In genomic region chr6:75296811-75297779, GRCh38 we compare ENCODE assay signal across 9 cellular contexts. TPM values are rescaled to one million over a fixed set of nuclear protein-coding genes. Genes with fewer than 3 reads are reported as not detected.
DNase-seq lines count a peak whose midpoint lies in the region; ATAC-seq, FAIRE-seq and TF ChIP-seq lines count a peak whose summit lies in the region.
"Had no signal": no experiment of that assay in that cellular context is flagged by ENCODE, and none has a peak within 500 bp of the region (broad histone marks: within the 10 kb centered on the region; RNA-seq: fewer than 3 reads in every experiment).

No MANE protein-coding gene starts in this region.

- peak; percentile 84 for ATAC-seq in GM18502 (IDR thresholded peaks at IDR 0.05; ENCODE audit: poor library complexity, unreplicated experiment)
- ATAC-seq in HG03135 (IDR thresholded peaks at IDR 0.05; ENCODE audit: unreplicated experiment), result peak; percentile 64
- ATAC-seq in GM12878, result peak; percentile 87

- H4K20me1 ChIP-seq in GM12878 (ENCODE audit: control insufficient read depth, insufficient read depth) (no peaks in the 10 kb centered on the region), keratinocyte (ENCODE audit: control insufficient read depth, extremely low read depth, insufficient read depth, low read length) (no peaks in the 10 kb centered on the region)

- H3K4me3 ChIP-seq in AG09309 (ENCODE audit: control insufficient read depth, low read depth, low read length) (no peak overlapping the region), GM12878 (no peak overlapping the region), keratinocyte (ENCODE audit: control insufficient read depth in 2 of 3, extremely low read depth in 1 of 3, insufficient read depth in 2 of 3, low read depth in 1 of 3, low read length in 3 of 3) (no peak overlapping the region), tibial nerve (no peak overlapping the region)
- H3K4me3 ChIP-seq: HAP-1 had no signal

- CTCF ChIA-PET in GM12878 (lab: Yijun Ruan, JAX), result interaction anchor here (0.6 to 7.9 kb wide), 36 partner anchors 8 to 265 kb away, joined by 3 to 68 read pairs (median 4); partner anchors contain the start of genes FILIP1 and TMEM30A

- 0% methylated on average over 3 of the region's 3 CpGs for WGBS in GM12878 (ENCODE audit: insufficient coverage, insufficient replicate concordance, low lambda C conversion rate, missing lambda C conversion rate)
- 11% methylated on average over 3 of the region's 3 CpGs for WGBS in tibial nerve, 2 donors

- TF ChIP-seq CTCF in AG09309 (IDR thresholded peaks at IDR 0.05; ENCODE audit: control insufficient read depth, insufficient read depth, low read depth, low read length, missing control alignments) (peak; percentile 55), GM12878 (IDR thresholded peaks at IDR 0.05 in 2 of 3, conservative IDR thresholded peaks at IDR 0.05 in 1 of 3; ENCODE audit: control insufficient read depth in 2 of 3, extremely low read depth in 1 of 3, insufficient read depth in 1 of 3, low read depth in 3 of 3, low read length in 3 of 3) (peak; percentile 53 to 75 (median 59); a peak in 5 of 6 replicates), keratinocyte (optimal IDR thresholded peaks at IDR 0.05 in 1 of 3, IDR thresholded peaks at IDR 0.05 in 1 of 3, conservative IDR thresholded peaks at IDR 0.05 in 1 of 3; ENCODE audit: extremely low read depth in 1 of 3, insufficient read depth in 2 of 3, low read length in 3 of 3) (peak in 2 of 3 experiments; percentile 43 to 55), tibial nerve (IDR thresholded peaks at IDR 0.05) (peak; percentile 46 to 71 (median 66))

- in situ Hi-C loops in GM12878 (cut with MboI), result loop anchor here (5.0 kb wide), 1 partner anchor 220 kb away; no protein-coding TSS in a partner anchor

- no peak overlapping the region for H3K9ac ChIP-seq in GM12878 (ENCODE audit: control insufficient read depth, insufficient read depth, low read length)
- no peak overlapping the region for H3K9ac ChIP-seq in keratinocyte (ENCODE audit: control insufficient read depth, extremely low read depth, insufficient read depth, low read length)

- TF ChIP-seq EP300 in GM12878 (IDR thresholded peaks at IDR 0.05; ENCODE audit: borderline replicate concordance in 1 of 2, control insufficient read depth in 1 of 2, low read depth in 2 of 2, low read length in 2 of 2) (no peak), tibial nerve (IDR thresholded peaks at IDR 0.05) (no peak)

- SMC1A ChIA-PET in GM12878 (lab: Charles Lee; ENCODE audit: uncharacterized antibody, unreplicated experiment), result interaction anchor here (0.6 to 4.1 kb wide), 33 partner anchors 8 to 596 kb away, joined by 3 to 18 read pairs (median 4); partner anchors contain the start of gene FILIP1

- POLR2A ChIA-PET in GM12878 (lab: Charles Lee), result interaction anchor here (1.5 kb wide), 1 partner anchor 29 kb away, joined by 3 read pairs; no protein-coding TSS in a partner anchor

- no peaks in the 10 kb centered on the region for H3K9me3 ChIP-seq in GM12878 (replicated peaks; ENCODE audit: control insufficient read depth, insufficient read depth, low read length)
- H3K9me3 ChIP-seq in keratinocyte (ENCODE audit: control insufficient read depth, low read depth, low read length), result no peaks in the 10 kb centered on the region
- no peaks in the 10 kb centered on the region for H3K9me3 ChIP-seq in tibial nerve
- H3K9me3 ChIP-seq: HAP-1 had no signal

- H3K79me2 ChIP-seq in GM12878 (ENCODE audit: control insufficient read depth, insufficient read depth, low read length) (no peaks in the 10 kb centered on the region), keratinocyte (ENCODE audit: control insufficient read depth, insufficient read depth, low read length) (no peaks in the 10 kb centered on the region)

- H3K4me1 ChIP-seq in GM12878 (ENCODE audit: control insufficient read depth, insufficient read depth, low read length) (no peaks in the 10 kb centered on the region), keratinocyte (ENCODE audit: control insufficient read depth, extremely low read depth, insufficient read depth, low read length) (peaks cover 3% of the 10 kb centered on the region), tibial nerve (peaks cover 0 to 34% (median 0%) of the 10 kb centered on the region in 4 donors)

- intact Hi-C loops in GM12878 (cut with micrococcal nuclease; ENCODE audit: unreplicated experiment), result loop anchor here (1.0 kb wide), 1 partner anchor 229 kb away; no protein-coding TSS in a partner anchor

- DNase-seq in AG09309 (ENCODE audit: low read depth) (peak; percentile 16), NCI-H345 (lab: John Stamatoyannopoulos, UW) (peak; percentile 48), GM12878 (ENCODE audit: low read depth, low spot score) (no peak), keratinocyte (ENCODE audit: low read depth, low spot score) (no peak), tibial nerve (ENCODE audit: low spot score in 2 of 2) (no peak), 8988T (no peak)

- H2AFZ ChIP-seq in GM12878 (ENCODE audit: control insufficient read depth, low read depth, low read length) (no peak overlapping the region), keratinocyte (ENCODE audit: control insufficient read depth, low read length) (no peak overlapping the region)

- dilution Hi-C loops in keratinocyte (cut with MboI; ENCODE audit: extremely low pct_ligation_motif_present, low sequenced_read_pairs), result no loop called here

- peak; percentile 87 for TF ChIP-seq RAD21 in GM12878 (IDR thresholded peaks at IDR 0.05; ENCODE audit: insufficient read depth, low read depth, low read length)

- no peaks in the 10 kb centered on the region for H3K36me3 ChIP-seq in GM12878 (ENCODE audit: control insufficient read depth in 2 of 2, insufficient read depth in 2 of 2, low read length in 1 of 2)
- no peaks in the 10 kb centered on the region for H3K36me3 ChIP-seq in keratinocyte (ENCODE audit: control insufficient read depth in 2 of 2, extremely low read depth in 1 of 2, insufficient read depth in 2 of 2, low read length in 2 of 2)
- no peaks in the 10 kb centered on the region for H3K36me3 ChIP-seq in tibial nerve
- H3K36me3 ChIP-seq: HAP-1 had no signal

- peak; percentile 92 for FAIRE-seq in GM12878 (lab: Jason Lieb, UNC)
- peak; percentile 64 for FAIRE-seq in keratinocyte (lab: Jason Lieb, UNC)

- no peak overlapping the region for H3K27ac ChIP-seq in GM12878 (ENCODE audit: control insufficient read depth, insufficient read depth)
- no peak overlapping the region for H3K27ac ChIP-seq in keratinocyte (ENCODE audit: control insufficient read depth, insufficient read depth, low read length)
- H3K27ac ChIP-seq in tibial nerve, result no peak overlapping the region

- H3K4me2 ChIP-seq in GM12878 (ENCODE audit: control insufficient read depth, insufficient read depth) (no peak overlapping the region), keratinocyte (ENCODE audit: control insufficient read depth, extremely low read depth, insufficient read depth, low read depth, low read length) (peak overlapping the region; percentile 22)

- H3K9me1 ChIP-seq in keratinocyte (ENCODE audit: control insufficient read depth, extremely low read depth, insufficient read depth, low read length), result no peaks in the 10 kb centered on the region

- H3K27me3 ChIP-seq in GM12878 (replicated peaks in 1 of 2; ENCODE audit: control insufficient read depth in 2 of 2, insufficient read depth in 2 of 2, low read length in 1 of 2) (no peaks in the 10 kb centered on the region), keratinocyte (ENCODE audit: control insufficient read depth, extremely low read depth, insufficient read depth, low read length) (no peaks in the 10 kb centered on the region), tibial nerve (no peaks in the 10 kb centered on the region)

- RAD21 ChIA-PET in GM12878 (lab: Charles Lee; ENCODE audit: unreplicated experiment), result interaction anchor here (0.8 to 4.3 kb wide), 21 partner anchors 9 to 266 kb away, joined by 3 to 54 read pairs (median 4); partner anchors contain the start of genes COX7A2 and FILIP1

- TF ChIP-seq POLR2A in GM12878 (IDR thresholded peaks at IDR 0.05; ENCODE audit: low read depth, low read length) (no peak), tibial nerve (IDR thresholded peaks at IDR 0.05) (no peak)

- BruUV-seq in GM12878 (replicated peaks; lab: Mats Ljungman, UMichigan), result no TSS peak

RNA-seq across cellular contexts. Expression of gene TMEM30A, which starts 12.5 kb away (rescaled TPM):
- total RNA-seq in GM12878 (2013; cell fraction: nucleolus; rRNA removed), result 169 and 195 TPM in 2 replicates
- total RNA-seq in GM12878 (2014; rRNA removed), result 39.0 and 48.1 TPM in 2 replicates
- 47.6 and 48.1 TPM in 2 replicates for total RNA-seq in GM12878 (2014; rRNA removed; fragmentation: Illumina TruSeq; extraction: Trizol)
- 58.0 and 62.8 TPM in 2 replicates for total RNA-seq in GM12878 (2021)
- polyA plus RNA-seq in GM12878 (2011; ENCODE audit: low read depth), result 23.3 TPM
- polyA plus RNA-seq in GM12878 (2011; rRNA removed), result 43.9 and 69.5 TPM in 2 replicates
- polyA plus RNA-seq in GM12878 (2011; cell fraction: cytosol; rRNA removed), result 12.7 and 18.6 TPM in 2 replicates
- polyA plus RNA-seq in GM12878 (2011; cell fraction: nucleus; rRNA removed), result 22.6 and 29.9 TPM in 2 replicates
- polyA plus RNA-seq in GM12878 (2012), result 43.0 and 53.2 TPM in 2 replicates
- polyA plus RNA-seq in GM12878 (2014; fragmentation: Illumina TruSeq; extraction: Trizol), result 42.6 and 55.6 TPM in 2 replicates
- polyA plus RNA-seq in GM12878 (2014; fragmentation: Nextera tagmentation; extraction: Ambion mirVana), result 10 to 100 TPM; 11.9 to 23.1 TPM
- polyA plus RNA-seq in GM12878 (2014; rRNA removed), result 24.3 and 28.3 TPM in 2 replicates
- polyA plus RNA-seq in GM12878 (2016; fragmentation: Nextera tagmentation; extraction: Ambion mirVana), result 10 to 100 TPM; 54.4 to 61.6 TPM
- polyA minus RNA-seq in GM12878 (2011; rRNA and poly(A)+ RNA removed), result 24.1 and 62.2 TPM in 2 replicates
- polyA minus RNA-seq in GM12878 (2011; cell fraction: cytosol; rRNA and poly(A)+ RNA removed), result 12.4 and 20.5 TPM in 2 replicates
- polyA minus RNA-seq in GM12878 (2011; cell fraction: nucleus; rRNA and poly(A)+ RNA removed), result 16.3 and 21.0 TPM in 2 replicates
- polyA plus RNA-seq in keratinocyte, result 22.0 to 50.2 TPM (median 25.2 TPM) in 3 replicates
- polyA plus RNA-seq in keratinocyte (2011; ENCODE audit: low read depth), result 25.3 TPM
- polyA plus RNA-seq in keratinocyte (2011; cell fraction: cytosol; rRNA removed), result 10.1 and 17.1 TPM in 2 replicates
- polyA plus RNA-seq in keratinocyte (2011; cell fraction: nucleus; rRNA removed), result 38.8 and 54.7 TPM in 2 replicates
- 52.2 and 52.6 TPM in 2 replicates for polyA plus RNA-seq in keratinocyte (2012; ENCODE audit: low replicate concordance)
- 11.6 to 71.3 TPM (median 32.7 TPM) in 3 replicates for polyA minus RNA-seq in keratinocyte
- polyA minus RNA-seq in keratinocyte (2011; cell fraction: cytosol; rRNA and poly(A)+ RNA removed), result 15.9 TPM
- polyA minus RNA-seq in keratinocyte (2011; cell fraction: nucleus; rRNA and poly(A)+ RNA removed), result 30.0 and 98.0 TPM in 2 replicates
- total RNA-seq in tibial nerve, result 100 to 1,000 TPM in 1 of 4 donors, 10 to 100 TPM in 3; 62.4 to 101 (median 76.9) TPM

RNA-seq across cellular contexts. Expression of gene COX7A2, which starts 53.5 kb away (rescaled TPM):
- total RNA-seq in GM12878 (2013; cell fraction: nucleolus; rRNA removed), result 16.2 and 17.4 TPM in 2 replicates
- total RNA-seq in GM12878 (2014; rRNA removed) (199 and 239 TPM in 2 replicates), GM12878 (2014; rRNA removed; fragmentation: Illumina TruSeq; extraction: Trizol) (417 and 432 TPM in 2 replicates), GM12878 (2021) (384 and 403 TPM in 2 replicates), tibial nerve (100 to 1,000 TPM; 178 to 529 (median 230) TPM)
- 436 TPM for polyA plus RNA-seq in GM12878 (2011; ENCODE audit: low read depth)
- polyA plus RNA-seq in GM12878 (2011; rRNA removed) (552 and 633 TPM in 2 replicates), GM12878 (2014; fragmentation: Illumina TruSeq; extraction: Trizol) (520 and 635 TPM in 2 replicates), GM12878 (2014; fragmentation: Nextera tagmentation; extraction: Ambion mirVana) (1,000 to 10,000 TPM; 1,615 to 1,834 TPM), GM12878 (2014; rRNA removed) (238 and 276 TPM in 2 replicates), GM12878 (2016; fragmentation: Nextera tagmentation; extraction: Ambion mirVana) (1,000 to 10,000 TPM in 1 of 2 experiments, 100 to 1,000 TPM in 1; 984 to 1,077 TPM), keratinocyte (160 to 489 TPM (median 474 TPM) in 3 replicates)
- 192 and 230 TPM in 2 replicates for polyA plus RNA-seq in GM12878 (2011; cell fraction: cytosol; rRNA removed)
- 111 and 240 TPM in 2 replicates for polyA plus RNA-seq in GM12878 (2011; cell fraction: nucleus; rRNA removed)
- 254 and 400 TPM in 2 replicates for polyA plus RNA-seq in GM12878 (2012)
- 38.3 and 42.0 TPM in 2 replicates for polyA minus RNA-seq in GM12878 (2011; rRNA and poly(A)+ RNA removed)
- 19.9 and 26.2 TPM in 2 replicates for polyA minus RNA-seq in GM12878 (2011; cell fraction: cytosol; rRNA and poly(A)+ RNA removed)
- 15.3 and 17.0 TPM in 2 replicates for polyA minus RNA-seq in GM12878 (2011; cell fraction: nucleus; rRNA and poly(A)+ RNA removed)
- 441 TPM for polyA plus RNA-seq in keratinocyte (2011; ENCODE audit: low read depth)
- 152 and 383 TPM in 2 replicates for polyA plus RNA-seq in keratinocyte (2011; cell fraction: cytosol; rRNA removed)
- polyA plus RNA-seq in keratinocyte (2011; cell fraction: nucleus; rRNA removed), result 97.3 and 102 TPM in 2 replicates
- 399 and 440 TPM in 2 replicates for polyA plus RNA-seq in keratinocyte (2012; ENCODE audit: low replicate concordance)
- 31.6 to 65.8 TPM (median 56.6 TPM) in 3 replicates for polyA minus RNA-seq in keratinocyte
- polyA minus RNA-seq in keratinocyte (2011; cell fraction: cytosol; rRNA and poly(A)+ RNA removed), result 76.7 TPM
- 8.4 and 14.3 TPM in 2 replicates for polyA minus RNA-seq in keratinocyte (2011; cell fraction: nucleus; rRNA and poly(A)+ RNA removed)

Comparison
In these comparisons a context has a peak if more than half of its experiments do, and no peak if none do; other contexts are left out.
1. DNase-seq: peak in AG09309 (single experiment) and NCI-H345 (single experiment); none in GM12878 (single experiment), keratinocyte (single experiment), tibial nerve (0 of 2) and 8988T (single experiment).
2. Peak in every context shown above with its lines, with median percentiles within 50 percentile points of each other: CTCF ChIP-seq and ATAC-seq.